In genomic region chr6:91243436-91243835, GRCh38 we compare ENCODE assay signal across 30 cellular contexts.
"Had no signal": no experiment of that assay in that cellular context is flagged by ENCODE, and none has a peak within 500 bp of the region (broad histone marks: within the 10 kb centered on the region; RNA-seq: fewer than 3 reads in every experiment).

No MANE protein-coding gene starts in this region.

- H3K36me3 ChIP-seq: adrenal gland, brain microvascular endothelial cell, breast epithelium had no signal

- H3K4me3 ChIP-seq: adrenal gland, body of pancreas, breast epithelium had no signal

- DNase-seq: activated B cell treated with CpG ODN at 0.5 μM for 24 hours; activated CD4-positive, alpha-beta memory T cell treated with anti-CD3 and anti-CD28 coated beads for 36 hours; activated CD4-positive, alpha-beta T cell treated with anti-CD3 and anti-CD28 coated beads for 4 hours; activated CD4-positive, alpha-beta T cell treated with anti-CD3 and anti-CD28 coated beads, Interleukin-2, amount 10 ng/mL, durations not matched to agents 24 days and 14 days; activated CD4-positive, alpha-beta T cell treated with anti-CD3 and anti-CD28 coated beads, Interleukin-2, amount 50 U/mL, for 1 hour; activated CD4-positive, alpha-beta T cell treated with anti-CD3 and anti-CD28 coated beads, Interleukin-2, amount 50 U/mL, for 4 hours; activated CD4-positive, CD25-positive, alpha-beta regulatory T cell treated with anti-CD3 and anti-CD28 coated beads, Interleukin-2, amount 50 U/mL, for 72 hours; activated CD8-positive, alpha-beta memory T cell treated with anti-CD3 and anti-CD28 coated beads, Interleukin-2, amount 50 U/mL, for 4 hours; activated CD8-positive, alpha-beta T cell treated with anti-CD3 and anti-CD28 coated beads for 36 hours; activated effector memory CD4-positive, alpha-beta T cell treated with anti-CD3 and anti-CD28 coated beads, Interleukin-2, amount 50 U/mL, for 16 hours; activated gamma-delta T cell treated with Interleukin-2 at 50 U/mL for 16 hours; activated naive CD4-positive, alpha-beta T cell; activated naive CD4-positive, alpha-beta T cell treated with anti-CD3 and anti-CD28 coated beads for 36 hours; activated naive CD4-positive, alpha-beta T cell treated with anti-CD3 and anti-CD28 coated beads, Interleukin-2, amount 50 U/mL, for 16 hours; activated naive CD8-positive, alpha-beta T cell treated with anti-CD3 and anti-CD28 coated beads for 36 hours; activated T-cell treated with anti-CD3 and anti-CD28 coated beads for 4 hours; activated T-cell treated with anti-CD3 and anti-CD28 coated beads, Interleukin-2, amount 50 U/mL, for 1 hour; activated T-cell treated with anti-CD3 and anti-CD28 coated beads, Interleukin-2, amount 50 U/mL, for 4 hours; activated T-cell treated with anti-CD3 and anti-CD28 coated beads, Interleukin-2, amount 50 U/mL, for 72 hours; adrenal gland; amniotic stem cell; aorta; body of pancreas; brain microvascular endothelial cell; central memory CD4-positive, alpha-beta T cell; cerebellar nuclear complex; T-helper 2 cell; T-helper 9 cell had no signal

- H3K27me3 ChIP-seq: adrenal gland, body of pancreas, brain microvascular endothelial cell, breast epithelium had no signal

- H3K4me1 ChIP-seq: body of pancreas, breast epithelium had no signal

- H3K27ac ChIP-seq: adrenal gland, body of pancreas, brain microvascular endothelial cell, breast epithelium, VCaP had no signal

- H3K9me3 ChIP-seq: adrenal gland, body of pancreas, breast epithelium had no signal
